ENCODE assay signal across 9 cellular contexts in genomic region chr7:131225619-131226101, GRCh38.
DNase-seq lines count a peak whose midpoint lies in the region; ATAC-seq and TF ChIP-seq lines count a peak whose summit lies in the region.
"Had no signal": no experiment of that assay in that cellular context is flagged by ENCODE, and none has a peak within 500 bp of the region (broad histone marks: within the 10 kb centered on the region; RNA-seq: fewer than 3 reads in every experiment).

No MANE protein-coding gene starts in this region.

- no peaks in the 10 kb centered on the region for H3K27me3 Mint-ChIP-seq in T-helper 17 cell

- 46% methylated on average over 5 of the region's 6 CpGs for WGBS in hepatocyte (ENCODE audit: low lambda C conversion rate, missing lambda C conversion rate)

- H3K79me2 ChIP-seq in hepatocyte, result no peaks in the 10 kb centered on the region

- H2AFZ ChIP-seq in hepatocyte, result peak overlapping the region; percentile 75

- no peak overlapping the region for H3K4me3 ChIP-seq in hepatocyte

- no peak overlapping the region for H3K4me3 Mint-ChIP-seq in T-helper 17 cell
- no peak overlapping the region for H3K4me3 Mint-ChIP-seq in stimulated activated effector memory CD8-positive, alpha-beta T cell treated with anti-CD3 and anti-CD28 coated beads, Interleukin-12 subunit alpha, Interleukin-12 subunit beta, amount 100 ng/mL, for 72 hours
- H3K4me3 Mint-ChIP-seq: natural killer cell had no signal

- DNase-seq in T-helper 17 cell (no peak), hepatocyte (ENCODE audit: low spot score) (peak; percentile 74), NCI-H1092 treated with DMSO at 0.1 percent for 48 hours (lab: John Stamatoyannopoulos, UW) (no peak), hepatic stellate cell (ENCODE audit: low spot score) (no peak), HuH-7.5 (ENCODE audit: low spot score) (no peak)
- DNase-seq in stimulated activated effector memory CD8-positive, alpha-beta T cell treated with anti-CD3 and anti-CD28 coated beads, Interleukin-12 subunit alpha, Interleukin-12 subunit beta, amount 100 ng/mL, for 72 hours (ENCODE audit: low spot score in 2 of 2), result no peak
- DNase-seq: natural killer cell had no signal

- H3K9me2 ChIP-seq in hepatocyte (replicated peaks; ENCODE audit: insufficient read depth), result no peaks in the 10 kb centered on the region

- H3K27ac Mint-ChIP-seq in T-helper 17 cell, result peak overlapping the region; percentile 39
- H3K27ac Mint-ChIP-seq in stimulated activated effector memory CD8-positive, alpha-beta T cell treated with anti-CD3 and anti-CD28 coated beads, Interleukin-12 subunit alpha, Interleukin-12 subunit beta, amount 100 ng/mL, for 72 hours, result peak overlapping the region; percentile 84

- H3K36me3 Mint-ChIP-seq in T-helper 17 cell (ENCODE audit: low read depth), result no peaks in the 10 kb centered on the region
- H3K36me3 Mint-ChIP-seq in stimulated activated effector memory CD8-positive, alpha-beta T cell treated with anti-CD3 and anti-CD28 coated beads, Interleukin-12 subunit alpha, Interleukin-12 subunit beta, amount 100 ng/mL, for 72 hours, result no peaks in the 10 kb centered on the region
- H3K36me3 Mint-ChIP-seq: natural killer cell had no signal

- H3K27me3 ChIP-seq in hepatocyte, result no peaks in the 10 kb centered on the region

- H3K27ac ChIP-seq in hepatocyte, result peak overlapping the region; percentile 96

- H3K36me3 ChIP-seq in hepatocyte (replicated peaks; ENCODE audit: insufficient read depth, low read depth), result no peaks in the 10 kb centered on the region

- H3K4me1 ChIP-seq in hepatocyte (ENCODE audit: insufficient read depth), result peaks cover 19% of the 10 kb centered on the region

- no peaks in the 10 kb centered on the region for H4K20me1 ChIP-seq in hepatocyte (ENCODE audit: insufficient read depth, poor library complexity, severe bottlenecking)

- TF ChIP-seq CTCF in hepatocyte (IDR thresholded peaks at IDR 0.05; ENCODE audit: poor library complexity), result no peak

- ATAC-seq in GM19463 (IDR thresholded peaks at IDR 0.05; ENCODE audit: unreplicated experiment) (peak; percentile 38), T-helper 17 cell (no peak), HG03521 (IDR thresholded peaks at IDR 0.05; ENCODE audit: unreplicated experiment) (no peak)
- no peak for ATAC-seq in stimulated activated effector memory CD8-positive, alpha-beta T cell treated with anti-CD3 and anti-CD28 coated beads, Interleukin-12 subunit alpha, Interleukin-12 subunit beta, amount 100 ng/mL, for 72 hours
- ATAC-seq: natural killer cell had no signal

- H3K4me2 ChIP-seq in hepatocyte, result peak overlapping the region; percentile 67

- H3K9me3 ChIP-seq in T-helper 17 cell (ENCODE audit: control insufficient read depth, low read length, poor library complexity, severe bottlenecking) (no peaks in the 10 kb centered on the region), hepatocyte (ENCODE audit: low read depth) (no peaks in the 10 kb centered on the region)

- H3K4me1 Mint-ChIP-seq in T-helper 17 cell, result peaks cover 15% of the 10 kb centered on the region
- peaks cover 26% of the 10 kb centered on the region for H3K4me1 Mint-ChIP-seq in stimulated activated effector memory CD8-positive, alpha-beta T cell treated with anti-CD3 and anti-CD28 coated beads, Interleukin-12 subunit alpha, Interleukin-12 subunit beta, amount 100 ng/mL, for 72 hours

- H3K9me3 Mint-ChIP-seq in stimulated activated effector memory CD8-positive, alpha-beta T cell treated with anti-CD3 and anti-CD28 coated beads, Interleukin-12 subunit alpha, Interleukin-12 subunit beta, amount 100 ng/mL, for 72 hours, result no peaks in the 10 kb centered on the region
- H3K9me3 Mint-ChIP-seq: natural killer cell had no signal
